2 cellular contexts compared by ENCODE assay signal in genomic region chr7:143889068-143889467, GRCh38.
TF ChIP-seq lines count a peak whose summit lies in the region.

No MANE protein-coding gene starts in this region.

TF ChIP-seq in HEK293, 187 proteins besides CTCF, POLR2A, EP300 and RAD21:
- no peak for TF ChIP-seq WT1 (tag by site-specific recombination; IDR thresholded peaks at IDR 0.05)
- peak; percentile 95 for TF ChIP-seq ZNF558 (tag by site-specific recombination; IDR thresholded peaks at IDR 0.05)
TF ChIP-seq in HEK293: peak in this region for 1.

TF ChIP-seq in K562, 482 proteins besides CTCF, POLR2A, EP300 and RAD21:
- TF ChIP-seq ZNF561 (CRISPR knock-in tag; conservative IDR thresholded peaks at IDR 0.05) (no peak), C11orf30 (IDR thresholded peaks at IDR 0.05; ENCODE audit: low read depth) (no peak), DPF2 (IDR thresholded peaks at IDR 0.05) (no peak), RBM25 (IDR thresholded peaks at IDR 0.05; ENCODE audit: low read depth, low read length, severe bottlenecking) (peak; percentile 13), CREB3 (tag; conservative IDR thresholded peaks at IDR 0.05; ENCODE audit: low read depth) (no peak), RBFOX2 (IDR thresholded peaks at IDR 0.05; ENCODE audit: low read depth, low read length) (no peak), MTA2 (IDR thresholded peaks at IDR 0.05; ENCODE audit: low read depth) (no peak)
